In genomic region chr6:77038801-77039200, GRCh38 we compare ENCODE assay signal across 15 cellular contexts.
A peak's percentile ranks its signal among the peaks of the same experiment; 100 is the strongest.
DNase-seq lines count a peak whose midpoint lies in the region; ATAC-seq and TF ChIP-seq lines count a peak whose summit lies in the region.
"Had no signal": no experiment of that assay in that cellular context is flagged by ENCODE, and none has a peak within 500 bp of the region (broad histone marks: within the 10 kb centered on the region; RNA-seq: fewer than 3 reads in every experiment).

No MANE protein-coding gene starts in this region.

- WGBS in GM23248 (ENCODE audit: low coverage in 1 of 2, low lambda C conversion rate in 2 of 2, missing lambda C conversion rate in 2 of 2), 2 experiments: 18 to 37% methylated on average over 3 of the region's 3 CpGs

- H3K4me2 ChIP-seq in GM23248 (ENCODE audit: unreplicated experiment): peak overlapping the region; percentile 31

- peak; percentile 69 for DNase-seq in GM23248
- DNase-seq in adipocyte (ENCODE audit: low read depth): peak; percentile 87
- peak; percentile 72 for DNase-seq in fibroblast of peridontal ligament (ENCODE audit: extremely low read depth)
- peak; percentile 29 for DNase-seq in retinal pigment epithelial cell (ENCODE audit: low read depth)
- DNase-seq in nucleus accumbens (lab: John Stamatoyannopoulos, UW): no peak
- DNase-seq in NCI-H1417 (lab: John Stamatoyannopoulos, UW): no peak
- DNase-seq in activated T-cell treated with anti-CD3 and anti-CD28 coated beads, Interleukin-2, amount 50 U/mL, for 1 hour: no peak
- no peak for DNase-seq in gastrocnemius medialis
- DNase-seq: activated CD4-positive, alpha-beta T cell treated with anti-CD3 and anti-CD28 coated beads, Interleukin-2, amount 50 U/mL, for 1 hour; anterior cingulate cortex; DND-41; NCI-H526; SHP77 had no signal

- peaks cover 31% of the 10 kb centered on the region for H3K4me1 ChIP-seq in GM23248 (ENCODE audit: insufficient read depth)
- H3K4me1 ChIP-seq in adipocyte (ENCODE audit: control insufficient read depth, insufficient read depth, low read length): no peaks in the 10 kb centered on the region
- H3K4me1 ChIP-seq in gastrocnemius medialis: no peaks in the 10 kb centered on the region

- no peak overlapping the region for H3K27ac ChIP-seq in GM23248
- H3K27ac ChIP-seq in gastrocnemius medialis: no peak overlapping the region
- H3K27ac ChIP-seq: thoracic aorta had no signal

- intact Hi-C loops in gastrocnemius medialis (cut with DNase I; ENCODE audit: low total_unique reads): no loop called here

- no peak overlapping the region for H2AFZ ChIP-seq in GM23248

- TF ChIP-seq CTCF in retinal pigment epithelial cell (conservative IDR thresholded peaks at IDR 0.05; ENCODE audit: low read depth, low read length): no peak
- no peak for TF ChIP-seq CTCF in gastrocnemius medialis (IDR thresholded peaks at IDR 0.05 in 4 of 5, conservative IDR thresholded peaks at IDR 0.05 in 1 of 5)

- H3K27me3 ChIP-seq in GM23248 (replicated peaks; ENCODE audit: insufficient read depth) (no peaks in the 10 kb centered on the region), adipocyte (replicated peaks; ENCODE audit: control insufficient read depth, insufficient read depth, low read length) (no peaks in the 10 kb centered on the region), gastrocnemius medialis (no peaks in the 10 kb centered on the region)

- in situ Hi-C loops in GM23248 (cut with MboI) (no loop called here), gastrocnemius medialis (cut with MboI; ENCODE audit: low sequenced_read_pairs in 4 of 4) (no loop called here)

- no peaks in the 10 kb centered on the region for H3K36me3 ChIP-seq in GM23248 (ENCODE audit: low read depth)
- no peaks in the 10 kb centered on the region for H3K36me3 ChIP-seq in adipocyte (ENCODE audit: control insufficient read depth, insufficient read depth, low read length, severe bottlenecking)
- H3K36me3 ChIP-seq in gastrocnemius medialis: no peaks in the 10 kb centered on the region
- H3K36me3 ChIP-seq: thoracic aorta had no signal

- H3K9me2 ChIP-seq in GM23248 (ENCODE audit: insufficient read depth): no peaks in the 10 kb centered on the region

- no peaks in the 10 kb centered on the region for H3K79me2 ChIP-seq in GM23248 (ENCODE audit: insufficient read depth)

- H3K9me3 ChIP-seq in GM23248 (ENCODE audit: low read depth) (no peaks in the 10 kb centered on the region), adipocyte (ENCODE audit: control insufficient read depth, low read length) (no peaks in the 10 kb centered on the region), gastrocnemius medialis (no peaks in the 10 kb centered on the region)
- H3K9me3 ChIP-seq: thoracic aorta had no signal

- peaks cover 16% of the 10 kb centered on the region for H3F3A ChIP-seq in GM23248 (ENCODE audit: insufficient read depth)

- H3K4me3 ChIP-seq in GM23248 (no peak overlapping the region), adipocyte (ENCODE audit: low read length) (no peak overlapping the region), retinal pigment epithelial cell (ENCODE audit: low read length) (no peak overlapping the region), gastrocnemius medialis (no peak overlapping the region)
- H3K4me3 ChIP-seq: thoracic aorta had no signal

- TF ChIP-seq POLR2A in gastrocnemius medialis (IDR thresholded peaks at IDR 0.05): no peak

- no peaks in the 10 kb centered on the region for H4K20me1 ChIP-seq in GM23248 (ENCODE audit: insufficient read depth)

- H3K9ac ChIP-seq in GM23248: no peak overlapping the region
- no peak overlapping the region for H3K9ac ChIP-seq in adipocyte (ENCODE audit: low read length)

- no peak for ATAC-seq in gastrocnemius medialis
- ATAC-seq: stimulated activated effector memory CD8-positive, alpha-beta T cell treated with anti-CD3 and anti-CD28 coated beads, Interleukin-12 subunit alpha, Interleukin-12 subunit beta, amount 100 ng/mL, for 72 hours had no signal

Comparison
In these comparisons a context has a peak if more than half of its experiments do, and no peak if none do; other contexts are left out.
1. DNase-seq: peak in GM23248 (single experiment), adipocyte (single experiment), fibroblast of peridontal ligament (single experiment) and retinal pigment epithelial cell (single experiment); none in nucleus accumbens (0 of 56), NCI-H1417 (0 of 3), activated T-cell treated with anti-CD3 and anti-CD28 coated beads, Interleukin-2, amount 50 U/mL, for 1 hour (single experiment) and gastrocnemius medialis (0 of 2).